ENCODE assay signal across 1 cellular context in the genomic region with DNA sequence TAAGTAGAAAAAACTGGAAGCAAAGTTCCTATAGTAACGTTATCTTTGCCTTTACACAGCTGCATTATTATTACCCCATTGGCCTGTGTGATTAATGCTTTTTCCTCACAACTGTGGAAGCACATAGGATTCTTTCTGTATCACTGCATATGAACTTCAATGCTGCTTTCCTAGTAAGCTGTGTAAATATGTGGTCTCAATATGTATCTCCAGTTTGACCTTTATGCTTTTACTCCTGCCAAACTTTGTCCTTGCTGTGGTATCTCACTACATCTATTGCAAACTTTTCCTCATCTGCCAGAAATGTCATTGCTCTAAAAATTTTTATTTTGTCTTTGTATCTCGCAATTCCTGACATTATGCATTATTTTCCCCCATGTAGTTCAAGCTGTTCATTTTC.
A peak's percentile ranks its signal among the peaks of the same experiment; 100 is the strongest.
TF ChIP-seq lines count a peak whose summit lies in the region.

No MANE protein-coding gene starts in this region.

TF ChIP-seq in HepG2, 621 proteins besides CTCF, POLR2A, EP300 and RAD21 (continued from another document and continues in another):
- TF ChIP-seq, protein P1, sequence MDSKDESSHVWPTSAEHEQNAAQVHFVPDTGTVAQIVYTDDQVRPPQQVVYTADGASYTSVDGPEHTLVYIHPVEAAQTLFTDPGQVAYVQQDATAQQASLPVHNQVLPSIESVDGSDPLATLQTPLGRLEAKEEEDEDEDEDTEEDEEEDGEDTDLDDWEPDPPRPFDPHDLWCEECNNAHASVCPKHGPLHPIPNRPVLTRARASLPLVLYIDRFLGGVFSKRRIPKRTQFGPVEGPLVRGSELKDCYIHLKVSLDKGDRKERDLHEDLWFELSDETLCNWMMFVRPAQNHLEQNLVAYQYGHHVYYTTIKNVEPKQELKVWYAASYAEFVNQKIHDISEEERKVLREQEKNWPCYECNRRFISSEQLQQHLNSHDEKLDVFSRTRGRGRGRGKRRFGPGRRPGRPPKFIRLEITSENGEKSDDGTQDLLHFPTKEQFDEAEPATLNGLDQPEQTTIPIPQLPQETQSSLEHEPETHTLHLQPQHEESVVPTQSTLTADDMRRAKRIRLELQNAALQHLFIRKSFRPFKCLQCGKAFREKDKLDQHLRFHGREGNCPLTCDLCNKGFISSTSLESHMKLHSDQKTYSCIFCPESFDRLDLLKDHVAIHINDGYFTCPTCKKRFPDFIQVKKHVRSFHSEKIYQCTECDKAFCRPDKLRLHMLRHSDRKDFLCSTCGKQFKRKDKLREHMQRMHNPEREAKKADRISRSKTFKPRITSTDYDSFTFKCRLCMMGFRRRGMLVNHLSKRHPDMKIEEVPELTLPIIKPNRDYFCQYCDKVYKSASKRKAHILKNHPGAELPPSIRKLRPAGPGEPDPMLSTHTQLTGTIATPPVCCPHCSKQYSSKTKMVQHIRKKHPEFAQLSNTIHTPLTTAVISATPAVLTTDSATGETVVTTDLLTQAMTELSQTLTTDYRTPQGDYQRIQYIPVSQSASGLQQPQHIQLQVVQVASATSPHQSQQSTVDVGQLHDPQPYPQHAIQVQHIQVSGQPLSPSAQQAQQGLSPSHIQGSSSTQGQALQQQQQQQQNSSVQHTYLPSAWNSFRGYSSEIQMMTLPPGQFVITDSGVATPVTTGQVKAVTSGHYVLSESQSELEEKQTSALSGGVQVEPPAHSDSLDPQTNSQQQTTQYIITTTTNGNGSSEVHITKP (CRISPR knock-in tag; IDR thresholded peaks at IDR 0.05; ENCODE audit: low read depth), result no peak
- TF ChIP-seq ZNF816 (CRISPR knock-in tag; IDR thresholded peaks at IDR 0.05; ENCODE audit: borderline replicate concordance) (no peak), SMAD3 (CRISPR knock-in tag; IDR thresholded peaks at IDR 0.05) (no peak), TARDBP (CRISPR knock-in tag; IDR thresholded peaks at IDR 0.05) (peak; percentile 32; the same call in 1 of the 2 replicates), SSRP1 (CRISPR knock-in tag; IDR thresholded peaks at IDR 0.05) (no peak), FOSL2 (CRISPR knock-in tag; IDR thresholded peaks at IDR 0.05) (no peak), ZFYVE20 (CRISPR knock-in tag; IDR thresholded peaks at IDR 0.05; ENCODE audit: borderline replicate concordance, low read depth) (no peak), POLR2AphosphoS5 (IDR thresholded peaks at IDR 0.05; ENCODE audit: low read depth, low read length) (no peak), GLI4 (CRISPR knock-in tag; IDR thresholded peaks at IDR 0.05; ENCODE audit: borderline replicate concordance) (no peak), SNAPC4 (CRISPR knock-in tag; IDR thresholded peaks at IDR 0.05) (no peak), ZNF337 (CRISPR knock-in tag; IDR thresholded peaks at IDR 0.05; ENCODE audit: borderline replicate concordance, low read depth) (no peak), HCFC1 (IDR thresholded peaks at IDR 0.05; ENCODE audit: low read depth, low read length) (no peak), REL (CRISPR knock-in tag; conservative IDR thresholded peaks at IDR 0.05) (no peak), ZNF773 (CRISPR knock-in tag; IDR thresholded peaks at IDR 0.05; ENCODE audit: borderline replicate concordance) (no peak), MAX (IDR thresholded peaks at IDR 0.05) (no peak), ZNF749 (CRISPR knock-in tag; IDR thresholded peaks at IDR 0.05; ENCODE audit: borderline replicate concordance) (no peak), NKX3-1 (CRISPR knock-in tag; IDR thresholded peaks at IDR 0.05) (no peak), ONECUT2 (CRISPR knock-in tag; IDR thresholded peaks at IDR 0.05) (no peak), NFKB2 (CRISPR knock-in tag; IDR thresholded peaks at IDR 0.05; ENCODE audit: borderline replicate concordance) (no peak), PREB (CRISPR knock-in tag; IDR thresholded peaks at IDR 0.05) (no peak), MYC (CRISPR knock-in tag; IDR thresholded peaks at IDR 0.05; ENCODE audit: borderline replicate concordance) (no peak), CSRNP2 (CRISPR knock-in tag; conservative IDR thresholded peaks at IDR 0.05; ENCODE audit: low read depth) (no peak), SUZ12 (IDR thresholded peaks at IDR 0.05; ENCODE audit: low read depth, low read length) (no peak), ZNF44 (CRISPR knock-in tag; IDR thresholded peaks at IDR 0.05) (no peak), BRD4 (CRISPR knock-in tag; IDR thresholded peaks at IDR 0.05) (no peak), CHD4 (IDR thresholded peaks at IDR 0.05; ENCODE audit: borderline replicate concordance, low read length) (no peak), ZFP90 (CRISPR knock-in tag; IDR thresholded peaks at IDR 0.05; ENCODE audit: borderline replicate concordance) (no peak), MIER3 (CRISPR knock-in tag; IDR thresholded peaks at IDR 0.05; ENCODE audit: borderline replicate concordance) (no peak), ZNF317 (CRISPR knock-in tag; IDR thresholded peaks at IDR 0.05) (no peak), PPARG (CRISPR knock-in tag; conservative IDR thresholded peaks at IDR 0.05) (peak; percentile 71; the same call in 1 of the 2 replicates), ZFAT (CRISPR knock-in tag; conservative IDR thresholded peaks at IDR 0.05) (no peak), ZNF205 (CRISPR knock-in tag; IDR thresholded peaks at IDR 0.05) (no peak), ZNF33A (CRISPR knock-in tag; IDR thresholded peaks at IDR 0.05; ENCODE audit: borderline replicate concordance) (no peak), ZNF501 (CRISPR knock-in tag; IDR thresholded peaks at IDR 0.05) (no peak), MATR3 (CRISPR knock-in tag; IDR thresholded peaks at IDR 0.05) (no peak), ARID5B (CRISPR knock-in tag; IDR thresholded peaks at IDR 0.05) (peak; percentile 70)
- TF ChIP-seq, protein P2, sequence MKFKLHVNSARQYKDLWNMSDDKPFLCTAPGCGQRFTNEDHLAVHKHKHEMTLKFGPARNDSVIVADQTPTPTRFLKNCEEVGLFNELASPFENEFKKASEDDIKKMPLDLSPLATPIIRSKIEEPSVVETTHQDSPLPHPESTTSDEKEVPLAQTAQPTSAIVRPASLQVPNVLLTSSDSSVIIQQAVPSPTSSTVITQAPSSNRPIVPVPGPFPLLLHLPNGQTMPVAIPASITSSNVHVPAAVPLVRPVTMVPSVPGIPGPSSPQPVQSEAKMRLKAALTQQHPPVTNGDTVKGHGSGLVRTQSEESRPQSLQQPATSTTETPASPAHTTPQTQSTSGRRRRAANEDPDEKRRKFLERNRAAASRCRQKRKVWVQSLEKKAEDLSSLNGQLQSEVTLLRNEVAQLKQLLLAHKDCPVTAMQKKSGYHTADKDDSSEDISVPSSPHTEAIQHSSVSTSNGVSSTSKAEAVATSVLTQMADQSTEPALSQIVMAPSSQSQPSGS (CRISPR knock-in tag; IDR thresholded peaks at IDR 0.05), result no peak
- TF ChIP-seq, protein P3, sequence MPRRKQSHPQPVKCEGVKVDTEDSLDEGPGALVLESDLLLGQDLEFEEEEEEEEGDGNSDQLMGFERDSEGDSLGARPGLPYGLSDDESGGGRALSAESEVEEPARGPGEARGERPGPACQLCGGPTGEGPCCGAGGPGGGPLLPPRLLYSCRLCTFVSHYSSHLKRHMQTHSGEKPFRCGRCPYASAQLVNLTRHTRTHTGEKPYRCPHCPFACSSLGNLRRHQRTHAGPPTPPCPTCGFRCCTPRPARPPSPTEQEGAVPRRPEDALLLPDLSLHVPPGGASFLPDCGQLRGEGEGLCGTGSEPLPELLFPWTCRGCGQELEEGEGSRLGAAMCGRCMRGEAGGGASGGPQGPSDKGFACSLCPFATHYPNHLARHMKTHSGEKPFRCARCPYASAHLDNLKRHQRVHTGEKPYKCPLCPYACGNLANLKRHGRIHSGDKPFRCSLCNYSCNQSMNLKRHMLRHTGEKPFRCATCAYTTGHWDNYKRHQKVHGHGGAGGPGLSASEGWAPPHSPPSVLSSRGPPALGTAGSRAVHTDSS (CRISPR knock-in tag; conservative IDR thresholded peaks at IDR 0.05), result no peak
